21 cellular contexts compared by ENCODE assay signal in genomic region chr19:11359421-11359820, GRCh38.
"Had no signal": no experiment of that assay in that cellular context is flagged by ENCODE, and none has a peak within 500 bp of the region (broad histone marks: within the 10 kb centered on the region; RNA-seq: fewer than 3 reads in every experiment).

No MANE protein-coding gene starts in this region.

- H3K4me3 Mint-ChIP-seq: naive thymus-derived CD8-positive, alpha-beta T cell; stimulated activated naive B cell treated with anti-CD40 and anti-IgM and Interleukin-4, amounts not matched to agents 10 μg/mL and 1 μg/mL and 100 μg/mL, for 72 hours; stimulated activated naive CD8-positive, alpha-beta T cell treated with anti-CD3 and anti-CD28 coated beads, Interleukin-15, Interleukin-2, amounts not matched to agents 100 ng/mL and 50 ng/mL, for 24 hours had no signal

- H3K27ac ChIP-seq: coronary artery, gastroesophageal sphincter, lower lobe of right lung, neutrophil, parathyroid adenoma, right lobe of liver, thoracic aorta, tibial nerve, upper lobe of right lung, uterus had no signal

- DNase-seq: dermis blood vessel endothelial cell; effector memory CD4-positive, alpha-beta T cell; foreskin fibroblast; left ventricle myocardium superior; lower lobe of right lung; naive thymus-derived CD8-positive, alpha-beta T cell; small intestine; stimulated activated CD4-positive, alpha-beta T cell treated with anti-CD3 and anti-CD28 coated beads, Interleukin-15, amount 100 ng/mL, for 24 hours; stimulated activated CD4-positive, alpha-beta T cell treated with anti-CD3 and anti-CD28 coated beads, Interleukin-2, amount 100 ng/mL, for 48 hours; stimulated activated naive B cell treated with anti-CD40 and anti-IgM and Interleukin-4, amounts not matched to agents 10 μg/mL and 1 μg/mL and 100 μg/mL, for 72 hours; upper lobe of right lung; uterus had no signal

- ATAC-seq: gastroesophageal sphincter; left ventricle myocardium superior; lower lobe of right lung; naive thymus-derived CD8-positive, alpha-beta T cell; right lobe of liver; stimulated activated naive B cell treated with anti-CD40 and anti-IgM and Interleukin-4, amounts not matched to agents 10 μg/mL and 1 μg/mL and 100 μg/mL, for 72 hours; upper lobe of right lung had no signal

- H3K36me3 Mint-ChIP-seq: naive thymus-derived CD8-positive, alpha-beta T cell had no signal

- H3K9me3 Mint-ChIP-seq: naive thymus-derived CD8-positive, alpha-beta T cell; stimulated activated naive B cell treated with anti-CD40 and anti-IgM and Interleukin-4, amounts not matched to agents 10 μg/mL and 1 μg/mL and 100 μg/mL, for 72 hours; stimulated activated naive CD8-positive, alpha-beta T cell treated with anti-CD3 and anti-CD28 coated beads, Interleukin-15, Interleukin-2, amounts not matched to agents 100 ng/mL and 50 ng/mL, for 24 hours had no signal

- H3K27ac Mint-ChIP-seq: progenitor cell of endocrine pancreas; stimulated activated naive B cell treated with anti-CD40 and anti-IgM and Interleukin-4, amounts not matched to agents 10 μg/mL and 1 μg/mL and 100 μg/mL, for 72 hours; stimulated activated naive CD8-positive, alpha-beta T cell treated with anti-CD3 and anti-CD28 coated beads, Interleukin-15, Interleukin-2, amounts not matched to agents 100 ng/mL and 50 ng/mL, for 24 hours had no signal
